15 cellular contexts compared by ENCODE assay signal in the genomic region with DNA sequence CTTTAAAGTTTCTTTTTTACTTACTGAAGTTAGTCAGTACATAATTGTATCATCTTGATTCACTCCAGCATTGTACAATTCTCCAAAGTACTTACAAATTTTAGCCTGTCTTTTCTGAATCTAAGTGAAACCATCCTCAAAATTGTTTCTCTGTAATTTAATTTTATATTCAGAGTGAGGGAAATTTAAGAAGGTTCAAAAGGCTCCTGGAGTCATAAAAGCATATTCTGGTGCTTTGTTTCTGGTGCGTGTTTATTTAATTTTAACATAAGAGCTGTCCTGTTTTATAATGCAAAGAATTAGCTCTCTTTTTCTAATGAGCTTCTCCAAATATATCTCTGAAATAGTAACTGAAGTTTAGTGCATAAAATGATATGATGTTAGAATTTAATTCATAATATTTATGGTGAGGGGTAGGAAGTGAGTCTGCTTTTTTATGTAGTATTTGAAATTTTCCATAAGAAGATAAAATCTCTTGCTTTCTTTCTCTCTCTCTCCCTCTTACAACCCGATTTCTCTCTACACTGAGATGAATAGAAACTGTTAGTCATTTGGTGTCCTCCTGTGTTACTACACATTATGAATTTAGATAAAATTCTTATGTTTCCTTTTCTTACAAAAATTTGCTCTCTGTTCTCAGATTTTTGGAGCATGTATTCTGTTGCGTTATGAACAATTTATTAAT.
DNase-seq lines count a peak whose midpoint lies in the region; ATAC-seq, FAIRE-seq and TF ChIP-seq lines count a peak whose summit lies in the region.
"Had no signal": no experiment of that assay in that cellular context is flagged by ENCODE, and none has a peak within 500 bp of the region (broad histone marks: within the 10 kb centered on the region; RNA-seq: fewer than 3 reads in every experiment).

No MANE protein-coding gene starts in this region.

- DNase-seq in A549 (ENCODE audit: low read depth in 1 of 2, low spot score in 1 of 2) (no peak), SK-N-DZ (ENCODE audit: low spot score) (peak; percentile 58), lower lobe of right lung (no peak), NCI-H1105 treated with DMSO at 0.1 percent for 48 hours (lab: John Stamatoyannopoulos, UW) (no peak), RCC 7860 (ENCODE audit: low spot score) (no peak)
- DNase-seq: AML-193, DMS53, GF-D8, HCEC 1CT, HFFc6 had no signal

- H3K27ac ChIP-seq in A549: no peak overlapping the region
- peak overlapping the region; percentile 46 for H3K27ac ChIP-seq in lower lobe of right lung
- H3K27ac ChIP-seq: BLaER1, HL-60 had no signal

- ATAC-seq in A549: no peak
- ATAC-seq in lower lobe of right lung: no peak
- no peak for ATAC-seq in GM19324 (IDR thresholded peaks at IDR 0.05; ENCODE audit: low FRiP score, unreplicated experiment)
- no peak for ATAC-seq in HG03432 (IDR thresholded peaks at IDR 0.05; ENCODE audit: unreplicated experiment)

- H3K4me3 ChIP-seq in A549 (no peak overlapping the region), lower lobe of right lung (no peak overlapping the region)
- H3K4me3 ChIP-seq: BLaER1 had no signal

- CTCF ChIA-PET in A549 (lab: Yijun Ruan, JAX): interaction anchor here (1.1 kb wide), 1 partner anchor 566 kb away, joined by 3 read pairs; no protein-coding TSS in a partner anchor

- no peaks in the 10 kb centered on the region for H3K36me3 ChIP-seq in lower lobe of right lung
- H3K36me3 ChIP-seq: BLaER1 had no signal

- H3K4me1 ChIP-seq in A549: no peaks in the 10 kb centered on the region
- H3K4me1 ChIP-seq in lower lobe of right lung: no peaks in the 10 kb centered on the region
- H3K4me1 ChIP-seq: BLaER1 had no signal

- TF ChIP-seq CTCF in A549 (IDR thresholded peaks at IDR 0.05) (no peak), lower lobe of right lung (IDR thresholded peaks at IDR 0.05) (no peak)

- POLR2A ChIA-PET in A549 (lab: Yijun Ruan, JAX): no interaction called here

- WGBS in A549 (ENCODE audit: missing lambda C conversion rate): 85% methylated on average over 3 of the region's 3 CpGs

- TF ChIP-seq POLR2A in A549 (IDR thresholded peaks at IDR 0.05; ENCODE audit: low read length): no peak

- intact Hi-C loops in lower lobe of right lung (cut with DNase I): no loop called here

- H3K4me2 ChIP-seq in A549: no peak overlapping the region
- H3K4me2 ChIP-seq: BLaER1 had no signal

- no peak for TF ChIP-seq EP300 in A549 (IDR thresholded peaks at IDR 0.05)

- TF ChIP-seq RAD21 in A549 (conservative IDR thresholded peaks at IDR 0.05 in 1 of 2, IDR thresholded peaks at IDR 0.05 in 1 of 2): no peak

- FAIRE-seq in A549 (lab: Jason Lieb, UNC): peak; percentile 84
- FAIRE-seq in endometrium (lab: Jason Lieb, UNC): peak; percentile 62
- FAIRE-seq in RCC 7860 (lab: Jason Lieb, UNC): no peak

- H3K9me3 ChIP-seq in A549: no peaks in the 10 kb centered on the region
- H3K9me3 ChIP-seq in lower lobe of right lung: no peaks in the 10 kb centered on the region
- H3K9me3 ChIP-seq: BLaER1 had no signal

- no peaks in the 10 kb centered on the region for H3K27me3 ChIP-seq in lower lobe of right lung (ENCODE audit: low read depth)
- H3K27me3 ChIP-seq: BLaER1 had no signal

TF ChIP-seq in A549, 52 proteins besides CTCF, POLR2A, EP300 and RAD21:
- no peak for TF ChIP-seq KDM5A (IDR thresholded peaks at IDR 0.05)
- no peak for TF ChIP-seq ATOH8 (CRISPR knock-in tag; IDR thresholded peaks at IDR 0.05; ENCODE audit: low read depth)
- TF ChIP-seq MYC (IDR thresholded peaks at IDR 0.05; ENCODE audit: borderline replicate concordance, low read length): no peak
- no peak for TF ChIP-seq NPAS2 (CRISPR knock-in tag; IDR thresholded peaks at IDR 0.05; ENCODE audit: borderline replicate concordance)
- no peak for TF ChIP-seq ZNF302 (CRISPR knock-in tag; IDR thresholded peaks at IDR 0.05)
- TF ChIP-seq BHLHE40 (IDR thresholded peaks at IDR 0.05; ENCODE audit: low read depth, low read length): no peak
- no peak for TF ChIP-seq TP53 (CRISPR knock-in tag; IDR thresholded peaks at IDR 0.05)
- TF ChIP-seq TFCP2L1 (CRISPR knock-in tag; IDR thresholded peaks at IDR 0.05): no peak
- no peak for TF ChIP-seq KDM1A (IDR thresholded peaks at IDR 0.05; ENCODE audit: low read depth)
